Comparison of ENCODE assay signal across 1 cellular context in genomic region chr15:39812651-39813050, GRCh38. TPM values are rescaled to one million over a fixed set of nuclear protein-coding genes. Genes with fewer than 3 reads are reported as not detected.
"Had no signal": no experiment of that assay in that cellular context is flagged by ENCODE, and none has a peak within 500 bp of the region (broad histone marks: within the 10 kb centered on the region; RNA-seq: fewer than 3 reads in every experiment).

No MANE protein-coding gene starts in this region.

RNA-seq across cellular contexts. Expression of gene FSIP1, which starts 30.0 kb away (rescaled TPM):
- total RNA-seq: ascending aorta had no signal
